24 cellular contexts compared by ENCODE assay signal in the genomic region with DNA sequence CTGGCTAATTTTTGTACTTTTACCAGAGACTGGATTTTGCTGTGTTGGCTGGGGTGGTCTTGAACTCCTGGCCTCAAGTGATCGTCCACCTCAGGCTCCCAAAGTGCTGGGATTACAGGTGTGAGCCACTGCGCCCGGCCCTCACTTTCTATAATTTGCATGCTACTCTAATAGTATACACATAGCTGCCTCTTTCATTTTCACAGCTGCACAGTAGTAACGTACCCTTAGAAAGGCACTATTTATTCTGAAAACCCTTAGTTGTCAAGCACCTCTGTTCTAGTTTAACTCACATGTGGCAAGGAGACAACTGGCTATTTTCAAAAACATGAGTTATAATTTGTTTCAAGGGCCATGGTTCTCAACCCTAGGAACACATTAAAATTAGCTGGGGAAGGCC. TPM values are rescaled to one million over a fixed set of nuclear protein-coding genes. Genes with fewer than 3 reads are reported as not detected.
DNase-seq lines count a peak whose midpoint lies in the region; ATAC-seq, FAIRE-seq and TF ChIP-seq lines count a peak whose summit lies in the region.
"Had no signal": no experiment of that assay in that cellular context is flagged by ENCODE, and none has a peak within 500 bp of the region (broad histone marks: within the 10 kb centered on the region; RNA-seq: fewer than 3 reads in every experiment).

No MANE protein-coding gene starts in this region.

- H3K9me3 Mint-ChIP-seq in natural killer cell (no peaks in the 10 kb centered on the region), HFFc6 (no peaks in the 10 kb centered on the region)
- H3K9me3 Mint-ChIP-seq in natural killer cell treated with Interleukin-12 subunit alpha and Interleukin-12 subunit beta and Interleukin-15 and Interleukin-18, amount 100 ng/mL, for 72 hours: no peaks in the 10 kb centered on the region
- H3K9me3 Mint-ChIP-seq: CD14-positive monocyte had no signal

- H3K4me3 Mint-ChIP-seq in natural killer cell: no peak overlapping the region
- no peak overlapping the region for H3K4me3 Mint-ChIP-seq in natural killer cell treated with Interleukin-12 subunit alpha and Interleukin-12 subunit beta and Interleukin-15 and Interleukin-18, amount 100 ng/mL, for 72 hours
- H3K4me3 Mint-ChIP-seq in HFFc6: no peak overlapping the region
- H3K4me3 Mint-ChIP-seq: CD14-positive monocyte had no signal

- no peak overlapping the region for H3K4me3 ChIP-seq in GM12878
- H3K4me3 ChIP-seq in vagina: no peak overlapping the region
- H3K4me3 ChIP-seq: K562, PC-9, SK-N-MC had no signal

- WGBS in GM12878 (ENCODE audit: insufficient coverage, insufficient replicate concordance, low lambda C conversion rate, missing lambda C conversion rate): 12% methylated on average over 4 of the region's 4 CpGs

- CTCF ChIA-PET in GM12878 (lab: Yijun Ruan, JAX): interaction anchor here (2.0 kb wide), 1 partner anchor 25 kb away, joined by 5 read pairs; no protein-coding TSS in a partner anchor

- TF ChIP-seq POLR2A in GM12878 (IDR thresholded peaks at IDR 0.05; ENCODE audit: low read depth, low read length) (no peak), vagina (IDR thresholded peaks at IDR 0.05) (no peak)

- TF ChIP-seq CTCF in natural killer cell (IDR thresholded peaks at IDR 0.05): no peak
- TF ChIP-seq CTCF in HFFc6 (IDR thresholded peaks at IDR 0.05): no peak
- no peak for TF ChIP-seq CTCF in GM12878 (IDR thresholded peaks at IDR 0.05 in 2 of 3, conservative IDR thresholded peaks at IDR 0.05 in 1 of 3; ENCODE audit: control insufficient read depth in 2 of 3, extremely low read depth in 1 of 3, insufficient read depth in 1 of 3, low read depth in 3 of 3, low read length in 3 of 3)
- TF ChIP-seq CTCF in vagina (IDR thresholded peaks at IDR 0.05): no peak

- H3K27me3 ChIP-seq in GM12878 (replicated peaks in 1 of 2; ENCODE audit: control insufficient read depth in 2 of 2, insufficient read depth in 2 of 2, low read length in 1 of 2): no peaks in the 10 kb centered on the region
- H3K27me3 ChIP-seq in vagina: no peaks in the 10 kb centered on the region

- H3K4me2 ChIP-seq in GM12878 (ENCODE audit: control insufficient read depth, insufficient read depth): no peak overlapping the region
- H3K4me2 ChIP-seq: PC-9 had no signal

- SMC1A ChIA-PET in GM12878 (lab: Charles Lee; ENCODE audit: uncharacterized antibody, unreplicated experiment): interaction anchor here (0.8 to 1.6 kb wide), 2 partner anchors 49 to 466 kb away, joined by 3 read pairs; no protein-coding TSS in a partner anchor

- POLR2A ChIA-PET in GM12878 (lab: Charles Lee): interaction anchor here (0.7 kb wide), 3 partner anchors 11 to 474 kb away, joined by 5 read pairs; no protein-coding TSS in a partner anchor

- no peak for FAIRE-seq in GM12878 (lab: Jason Lieb, UNC)
- FAIRE-seq: A204.1, G401.6, K562 had no signal

- H4K20me1 ChIP-seq in GM12878 (ENCODE audit: control insufficient read depth, insufficient read depth): peaks cover 24% of the 10 kb centered on the region

- H3K9me3 ChIP-seq in GM12878 (replicated peaks; ENCODE audit: control insufficient read depth, insufficient read depth, low read length): no peaks in the 10 kb centered on the region
- no peaks in the 10 kb centered on the region for H3K9me3 ChIP-seq in vagina

- RAD21 ChIA-PET in GM12878 (lab: Charles Lee; ENCODE audit: unreplicated experiment): no interaction called here

- H2AFZ ChIP-seq in GM12878 (ENCODE audit: control insufficient read depth, low read depth, low read length): no peak overlapping the region
- H2AFZ ChIP-seq: PC-9 had no signal

- in situ Hi-C loops in GM12878 (cut with MboI): no loop called here

- peak overlapping the region; percentile 40 to 92 for H3K27ac Mint-ChIP-seq in natural killer cell
- H3K27ac Mint-ChIP-seq in natural killer cell treated with Interleukin-12 subunit alpha and Interleukin-12 subunit beta and Interleukin-15 and Interleukin-18, amount 100 ng/mL, for 72 hours: no peak overlapping the region
- peak overlapping the region; percentile 40; the same call in 1 of the 2 replicates for H3K27ac Mint-ChIP-seq in HFFc6
- H3K27ac Mint-ChIP-seq: CD14-positive monocyte had no signal

- intact Hi-C loops in natural killer cell (cut with micrococcal nuclease) (no loop called here), GM12878 (cut with micrococcal nuclease; ENCODE audit: unreplicated experiment) (no loop called here), vagina (cut with DNase I) (no loop called here)

- H3K36me3 ChIP-seq in GM12878 (ENCODE audit: control insufficient read depth in 2 of 2, insufficient read depth in 2 of 2, low read length in 1 of 2) (peaks cover 23 to 59% of the 10 kb centered on the region in 2 experiments), vagina (peaks cover 0 to 55% of the 10 kb centered on the region in 2 donors)

- H3K27ac ChIP-seq in GM12878 (ENCODE audit: control insufficient read depth, insufficient read depth) (no peak overlapping the region), vagina (no peak overlapping the region)
- H3K27ac ChIP-seq: PC-9, RWPE1, SK-N-MC had no signal

- BruUV-seq in GM12878 (replicated peaks; lab: Mats Ljungman, UMichigan): no TSS peak

- H3K36me3 Mint-ChIP-seq in natural killer cell: peaks cover 32% of the 10 kb centered on the region
- peaks cover 38% of the 10 kb centered on the region for H3K36me3 Mint-ChIP-seq in natural killer cell treated with Interleukin-12 subunit alpha and Interleukin-12 subunit beta and Interleukin-15 and Interleukin-18, amount 100 ng/mL, for 72 hours
- peaks cover 61% of the 10 kb centered on the region for H3K36me3 Mint-ChIP-seq in HFFc6 (ENCODE audit: low read depth)

- no peak for DNase-seq in natural killer cell
- DNase-seq in natural killer cell treated with Interleukin-12 subunit alpha and Interleukin-12 subunit beta and Interleukin-15 and Interleukin-18, amount 100 ng/mL, for 72 hours (ENCODE audit: low spot score): no peak
- no peak for DNase-seq in HFFc6
- DNase-seq in GM12878 (ENCODE audit: low read depth, low spot score): no peak
- no peak for DNase-seq in stimulated activated CD4-positive, alpha-beta T cell treated with anti-CD3 and anti-CD28 coated beads, Interleukin-15, amount 100 ng/mL, for 24 hours
- no peak for DNase-seq in HCEC 1CT
- no peak for DNase-seq in vagina (ENCODE audit: extremely low spot score in 2 of 2)
- DNase-seq: GOT3, NCI-H1092, NCI-H1436, NCI-H1930, PC-9, SHP77 treated with DMSO at 0.1 percent for 48 hours, SW 1271 had no signal

- TF ChIP-seq EP300 in GM12878 (IDR thresholded peaks at IDR 0.05; ENCODE audit: borderline replicate concordance in 1 of 2, control insufficient read depth in 1 of 2, low read depth in 2 of 2, low read length in 2 of 2): no peak

- H3K4me1 ChIP-seq in GM12878 (ENCODE audit: control insufficient read depth, insufficient read depth, low read length): peaks cover 11% of the 10 kb centered on the region
- peaks cover 43% of the 10 kb centered on the region for H3K4me1 ChIP-seq in vagina

- peaks cover 51% of the 10 kb centered on the region for H3K79me2 ChIP-seq in GM12878 (ENCODE audit: control insufficient read depth, insufficient read depth, low read length)

- ATAC-seq in natural killer cell: no peak
- no peak for ATAC-seq in natural killer cell treated with Interleukin-12 subunit alpha and Interleukin-12 subunit beta and Interleukin-15 and Interleukin-18, amount 100 ng/mL, for 72 hours
- ATAC-seq in GM12878: 0 out of 3 replicates have a peak, but pooled peaks have one; percentile 16
- ATAC-seq: HCT116, K562 had no signal

- H3K9ac ChIP-seq in GM12878 (ENCODE audit: control insufficient read depth, insufficient read depth, low read length): no peak overlapping the region

- no peaks in the 10 kb centered on the region for H3K27me3 Mint-ChIP-seq in natural killer cell (ENCODE audit: low read depth in 2 of 2)
- H3K27me3 Mint-ChIP-seq in natural killer cell treated with Interleukin-12 subunit alpha and Interleukin-12 subunit beta and Interleukin-15 and Interleukin-18, amount 100 ng/mL, for 72 hours: no peaks in the 10 kb centered on the region
- no peaks in the 10 kb centered on the region; the same call in none of the 2 replicates for H3K27me3 Mint-ChIP-seq in HFFc6 (ENCODE audit: insufficient read depth)

- H3K4me1 Mint-ChIP-seq in natural killer cell: peaks cover 60 to 69% of the 10 kb centered on the region in 2 donors
- peaks cover 61 to 62% of the 10 kb centered on the region in 2 donors for H3K4me1 Mint-ChIP-seq in natural killer cell treated with Interleukin-12 subunit alpha and Interleukin-12 subunit beta and Interleukin-15 and Interleukin-18, amount 100 ng/mL, for 72 hours (ENCODE audit: low read depth in 2 of 2)
- H3K4me1 Mint-ChIP-seq in HFFc6 (ENCODE audit: low read depth): peaks cover 66% of the 10 kb centered on the region

- no peak for TF ChIP-seq RAD21 in GM12878 (IDR thresholded peaks at IDR 0.05; ENCODE audit: insufficient read depth, low read depth, low read length)

RNA-seq across cellular contexts. Expression of gene TPM3, which starts 17.2 kb away (rescaled TPM):
- 100 to 1,000 TPM; 516 to 622 (median 551) TPM for total RNA-seq in natural killer cell
- 100 to 1,000 TPM; 495 to 662 TPM for total RNA-seq in natural killer cell treated with Interleukin-12 subunit alpha and Interleukin-12 subunit beta and Interleukin-15 and Interleukin-18, amount 100 ng/mL, for 72 hours
- 100 to 1,000 TPM; 503 to 809 (median 701) TPM for total RNA-seq in HFFc6 (2021; fragmentation: NEBNext Ultra II Directional; extraction: Animal tissue kit (Norgen Biotek cat#: 25700))
- total RNA-seq in GM12878 (2013; cell fraction: nucleolus; rRNA removed): 188 and 211 TPM in 2 replicates
- 405 and 502 TPM in 2 replicates for total RNA-seq in GM12878 (2014; rRNA removed)
- total RNA-seq in GM12878 (2014; rRNA removed; fragmentation: Illumina TruSeq; extraction: Trizol): 411 and 420 TPM in 2 replicates
- 545 and 553 TPM in 2 replicates for total RNA-seq in GM12878 (2021)
- 286 TPM for polyA plus RNA-seq in GM12878 (2011; ENCODE audit: low read depth)
- polyA plus RNA-seq in GM12878 (2011; rRNA removed): 656 and 917 TPM in 2 replicates
- 327 and 385 TPM in 2 replicates for polyA plus RNA-seq in GM12878 (2011; cell fraction: cytosol; rRNA removed)
- 222 and 294 TPM in 2 replicates for polyA plus RNA-seq in GM12878 (2011; cell fraction: nucleus; rRNA removed)
- 335 and 369 TPM in 2 replicates for polyA plus RNA-seq in GM12878 (2012)
- polyA plus RNA-seq in GM12878 (2014; fragmentation: Illumina TruSeq; extraction: Trizol): 597 and 607 TPM in 2 replicates
- polyA plus RNA-seq in GM12878 (2014; fragmentation: Nextera tagmentation; extraction: Ambion mirVana): 100 to 1,000 TPM; 270 to 321 TPM
- 414 and 456 TPM in 2 replicates for polyA plus RNA-seq in GM12878 (2014; rRNA removed)
- polyA plus RNA-seq in GM12878 (2016; fragmentation: Nextera tagmentation; extraction: Ambion mirVana): 100 to 1,000 TPM; 732 to 759 TPM
- polyA minus RNA-seq in GM12878 (2011; rRNA and poly(A)+ RNA removed): 191 and 196 TPM in 2 replicates
- 82.5 and 102 TPM in 2 replicates for polyA minus RNA-seq in GM12878 (2011; cell fraction: cytosol; rRNA and poly(A)+ RNA removed)
- polyA minus RNA-seq in GM12878 (2011; cell fraction: nucleus; rRNA and poly(A)+ RNA removed): 36.0 and 65.3 TPM in 2 replicates
- total RNA-seq in vagina: 138 TPM

RNA-seq across cellular contexts. Expression of gene NUP210L, which starts 19.8 kb away (rescaled TPM):
- total RNA-seq in natural killer cell (under 1 TPM; 0.13 to 0.24 (median 0.18) TPM), GM12878 (2014; rRNA removed) (under 0.01 TPM in 1 of 2 replicates, not detected in the other), GM12878 (2014; rRNA removed; fragmentation: Illumina TruSeq; extraction: Trizol) (not detected in 2 replicates), GM12878 (2021) (not detected in 2 replicates), vagina (not detected)
- under 1 TPM in 1 of 2 donors, not detected in 1; 0.24 TPM for total RNA-seq in natural killer cell treated with Interleukin-12 subunit alpha and Interleukin-12 subunit beta and Interleukin-15 and Interleukin-18, amount 100 ng/mL, for 72 hours
- not detected for total RNA-seq in HFFc6 (2021; fragmentation: NEBNext Ultra II Directional; extraction: Animal tissue kit (Norgen Biotek cat#: 25700))
- total RNA-seq in GM12878 (2013; cell fraction: nucleolus; rRNA removed): not detected in 2 replicates
- polyA plus RNA-seq in GM12878 (2011; ENCODE audit: low read depth): not detected
- polyA plus RNA-seq in GM12878 (2011; rRNA removed) (0.03 TPM in 1 of 2 replicates, not detected in the other), GM12878 (2014; fragmentation: Illumina TruSeq; extraction: Trizol) (0.04 TPM in 1 of 2 replicates, not detected in the other), GM12878 (2014; fragmentation: Nextera tagmentation; extraction: Ambion mirVana) (not detected), GM12878 (2014; rRNA removed) (not detected in 2 replicates), GM12878 (2016; fragmentation: Nextera tagmentation; extraction: Ambion mirVana) (under 1 TPM; 0.07 to 0.08 TPM)
- 0.02 TPM in 1 of 2 replicates, not detected in the other for polyA plus RNA-seq in GM12878 (2011; cell fraction: cytosol; rRNA removed)
- 0.03 TPM in 1 of 2 replicates, not detected in the other for polyA plus RNA-seq in GM12878 (2011; cell fraction: nucleus; rRNA removed)
- polyA plus RNA-seq in GM12878 (2012): not detected in 2 replicates
- 0.10 and 0.15 TPM in 2 replicates for polyA minus RNA-seq in GM12878 (2011; rRNA and poly(A)+ RNA removed)
- polyA minus RNA-seq in GM12878 (2011; cell fraction: cytosol; rRNA and poly(A)+ RNA removed): not detected in 2 replicates
- 0.10 TPM in 1 of 2 replicates, not detected in the other for polyA minus RNA-seq in GM12878 (2011; cell fraction: nucleus; rRNA and poly(A)+ RNA removed)
- total RNA-seq: Daoy, LHCN-M2, PC-9 had no signal
- polyA plus RNA-seq: CD14-positive monocyte had no signal

RNA-seq across cellular contexts. Expression of gene CFAP141, which starts 31.5 kb away (rescaled TPM):
- total RNA-seq in natural killer cell (1 to 10 TPM in 1 of 3 donors, not detected in 2; 1.2 TPM), GM12878 (2014; rRNA removed) (not detected in 2 replicates), GM12878 (2014; rRNA removed; fragmentation: Illumina TruSeq; extraction: Trizol) (not detected in 2 replicates), GM12878 (2021) (not detected in 2 replicates), vagina (not detected)
- total RNA-seq in natural killer cell treated with Interleukin-12 subunit alpha and Interleukin-12 subunit beta and Interleukin-15 and Interleukin-18, amount 100 ng/mL, for 72 hours: not detected
- not detected for total RNA-seq in HFFc6 (2021; fragmentation: NEBNext Ultra II Directional; extraction: Animal tissue kit (Norgen Biotek cat#: 25700))
- not detected in 2 replicates for total RNA-seq in GM12878 (2013; cell fraction: nucleolus; rRNA removed)
- not detected for polyA plus RNA-seq in GM12878 (2011; ENCODE audit: low read depth)
- polyA plus RNA-seq in GM12878 (2011; rRNA removed) (not detected in 2 replicates), GM12878 (2014; fragmentation: Illumina TruSeq; extraction: Trizol) (not detected in 2 replicates), GM12878 (2014; fragmentation: Nextera tagmentation; extraction: Ambion mirVana) (not detected), GM12878 (2014; rRNA removed) (not detected in 2 replicates), GM12878 (2016; fragmentation: Nextera tagmentation; extraction: Ambion mirVana) (not detected)
- polyA plus RNA-seq in GM12878 (2011; cell fraction: cytosol; rRNA removed): not detected in 2 replicates
- not detected in 2 replicates for polyA plus RNA-seq in GM12878 (2011; cell fraction: nucleus; rRNA removed)
- polyA plus RNA-seq in GM12878 (2012): not detected in 2 replicates
- not detected in 2 replicates for polyA minus RNA-seq in GM12878 (2011; rRNA and poly(A)+ RNA removed)
- not detected in 2 replicates for polyA minus RNA-seq in GM12878 (2011; cell fraction: cytosol; rRNA and poly(A)+ RNA removed)
- not detected in 2 replicates for polyA minus RNA-seq in GM12878 (2011; cell fraction: nucleus; rRNA and poly(A)+ RNA removed)
- total RNA-seq: Daoy, K562, LHCN-M2, NCI-H460, PC-9 had no signal
- polyA plus RNA-seq: CD14-positive monocyte, K562 had no signal

RNA-seq across cellular contexts. Expression of gene UBAP2L, which starts 46.1 kb away (rescaled TPM):
- total RNA-seq in natural killer cell (100 to 1,000 TPM; 195 to 220 (median 218) TPM), GM12878 (2014; rRNA removed) (56.6 and 58.7 TPM in 2 replicates), GM12878 (2014; rRNA removed; fragmentation: Illumina TruSeq; extraction: Trizol) (69.6 and 75.8 TPM in 2 replicates), GM12878 (2021) (163 and 171 TPM in 2 replicates), vagina (75.9 TPM)
- total RNA-seq in natural killer cell treated with Interleukin-12 subunit alpha and Interleukin-12 subunit beta and Interleukin-15 and Interleukin-18, amount 100 ng/mL, for 72 hours: 100 to 1,000 TPM; 175 to 183 TPM
- total RNA-seq in HFFc6 (2021; fragmentation: NEBNext Ultra II Directional; extraction: Animal tissue kit (Norgen Biotek cat#: 25700)): 100 to 1,000 TPM; 197 to 257 (median 227) TPM
- total RNA-seq in GM12878 (2013; cell fraction: nucleolus; rRNA removed): 296 and 314 TPM in 2 replicates
- 73.9 TPM for polyA plus RNA-seq in GM12878 (2011; ENCODE audit: low read depth)
- polyA plus RNA-seq in GM12878 (2011; rRNA removed) (86.2 and 185 TPM in 2 replicates), GM12878 (2014; fragmentation: Illumina TruSeq; extraction: Trizol) (164 and 180 TPM in 2 replicates), GM12878 (2014; fragmentation: Nextera tagmentation; extraction: Ambion mirVana) (10 to 100 TPM; 49.9 to 53.3 TPM), GM12878 (2014; rRNA removed) (140 and 151 TPM in 2 replicates), GM12878 (2016; fragmentation: Nextera tagmentation; extraction: Ambion mirVana) (100 to 1,000 TPM; 181 to 198 TPM)
- polyA plus RNA-seq in GM12878 (2011; cell fraction: cytosol; rRNA removed): 116 and 123 TPM in 2 replicates
- 303 and 325 TPM in 2 replicates for polyA plus RNA-seq in GM12878 (2011; cell fraction: nucleus; rRNA removed)
- 81.1 and 94.6 TPM in 2 replicates for polyA plus RNA-seq in GM12878 (2012)
- 130 and 259 TPM in 2 replicates for polyA minus RNA-seq in GM12878 (2011; rRNA and poly(A)+ RNA removed)
- polyA minus RNA-seq in GM12878 (2011; cell fraction: cytosol; rRNA and poly(A)+ RNA removed): 29.7 and 45.6 TPM in 2 replicates
- polyA minus RNA-seq in GM12878 (2011; cell fraction: nucleus; rRNA and poly(A)+ RNA removed): 99.0 and 173 TPM in 2 replicates

Comparison
In these comparisons a context has a peak if more than half of its experiments do, and no peak if none do; other contexts are left out.
1. H3K27ac Mint-ChIP-seq: peak in natural killer cell (2 of 2) and HFFc6 (single experiment); none in natural killer cell treated with Interleukin-12 subunit alpha and Interleukin-12 subunit beta and Interleukin-15 and Interleukin-18, amount 100 ng/mL, for 72 hours (0 of 2).